ENCODE assay signal across 26 cellular contexts in the genomic region with DNA sequence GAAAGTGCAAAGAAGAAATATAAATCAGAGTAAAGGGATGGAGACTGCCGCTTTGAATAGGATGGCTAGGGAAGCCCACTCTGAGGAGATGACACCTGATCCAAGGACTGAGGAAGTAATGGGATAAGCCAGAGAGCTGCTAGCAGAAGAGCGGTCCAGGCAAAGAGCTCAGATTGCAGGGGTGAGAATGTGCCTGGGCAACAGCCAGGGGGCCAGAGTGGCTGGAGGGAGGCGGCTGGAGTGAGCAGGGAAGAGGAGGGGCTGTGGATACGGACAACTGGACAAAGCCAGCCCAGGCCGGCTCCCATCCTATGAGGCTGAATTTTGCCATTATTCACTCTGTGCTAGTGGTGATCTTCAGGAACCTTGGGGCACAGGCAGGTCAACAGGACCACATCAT.
"Had no signal": no experiment of that assay in that cellular context is flagged by ENCODE, and none has a peak within 500 bp of the region (broad histone marks: within the 10 kb centered on the region; RNA-seq: fewer than 3 reads in every experiment).

No MANE protein-coding gene starts in this region.

- H3K4me1 ChIP-seq: ascending aorta, breast epithelium, colonic mucosa had no signal

- H3K4me3 ChIP-seq: ascending aorta, breast epithelium, cardiac muscle cell, colonic mucosa had no signal

- H3K27ac ChIP-seq: ascending aorta, breast epithelium, cardiac muscle cell, colonic mucosa, epithelial cell of prostate had no signal

- H3K27ac Mint-ChIP-seq: activated CD4-positive, alpha-beta memory T cell treated with anti-CD3 and anti-CD28 coated beads, Interleukin-2, amount 10 ng/mL, durations not matched to agents 7 days and 5 days; activated CD4-positive, alpha-beta T cell treated with anti-CD3 and anti-CD28 coated beads, Interleukin-2, amount 10 ng/mL, durations not matched to agents 7 days and 5 days; activated naive CD4-positive, alpha-beta T cell treated with anti-CD3 and anti-CD28 coated beads, Interleukin-2, amount 10 ng/mL, durations not matched to agents 7 days and 5 days; activated naive CD4-positive, alpha-beta T cell treated with anti-CD3 and anti-CD28 coated beads, Interleukin-2, amount 50 U/mL, for 72 hours; activated naive CD8-positive, alpha-beta T cell treated with anti-CD3 and anti-CD28 coated beads, Interleukin-2, amount 10 ng/mL, durations not matched to agents 7 days and 5 days; activated T-cell treated with anti-CD3 and anti-CD28 coated beads, Interleukin-2, amount 50 U/mL, for 24 hours; activated T-cell treated with anti-CD3 and anti-CD28 coated beads, Interleukin-2, amount 50 U/mL, for 72 hours; WTC11 had no signal

- H3K36me3 Mint-ChIP-seq: activated naive CD4-positive, alpha-beta T cell treated with anti-CD3 and anti-CD28 coated beads, Interleukin-2, amount 10 ng/mL, durations not matched to agents 7 days and 5 days; activated naive CD8-positive, alpha-beta T cell treated with anti-CD3 and anti-CD28 coated beads, Interleukin-2, amount 10 ng/mL, durations not matched to agents 7 days and 5 days had no signal

- H3K4me1 Mint-ChIP-seq: activated CD4-positive, alpha-beta memory T cell treated with anti-CD3 and anti-CD28 coated beads, Interleukin-2, amount 10 ng/mL, durations not matched to agents 7 days and 5 days; activated CD4-positive, alpha-beta T cell treated with anti-CD3 and anti-CD28 coated beads, Interleukin-2, amount 10 ng/mL, durations not matched to agents 7 days and 5 days; activated naive CD4-positive, alpha-beta T cell treated with anti-CD3 and anti-CD28 coated beads, Interleukin-2, amount 10 ng/mL, durations not matched to agents 7 days and 5 days; activated naive CD8-positive, alpha-beta T cell treated with anti-CD3 and anti-CD28 coated beads, Interleukin-2, amount 10 ng/mL, durations not matched to agents 7 days and 5 days; WTC11 had no signal

- H3K36me3 ChIP-seq: ascending aorta, breast epithelium, cardiac muscle cell, colonic mucosa had no signal

- H3K4me3 Mint-ChIP-seq: activated CD4-positive, alpha-beta memory T cell treated with anti-CD3 and anti-CD28 coated beads, Interleukin-2, amount 10 ng/mL, durations not matched to agents 7 days and 5 days; activated CD4-positive, alpha-beta T cell treated with anti-CD3 and anti-CD28 coated beads, Interleukin-2, amount 10 ng/mL, durations not matched to agents 7 days and 5 days; activated naive CD4-positive, alpha-beta T cell treated with anti-CD3 and anti-CD28 coated beads, Interleukin-2, amount 10 ng/mL, durations not matched to agents 7 days and 5 days; activated naive CD8-positive, alpha-beta T cell treated with anti-CD3 and anti-CD28 coated beads, Interleukin-2, amount 10 ng/mL, durations not matched to agents 7 days and 5 days; activated T-cell treated with anti-CD3 and anti-CD28 coated beads, Interleukin-2, amount 50 U/mL, for 24 hours; activated T-cell treated with anti-CD3 and anti-CD28 coated beads, Interleukin-2, amount 50 U/mL, for 72 hours; brain; WTC11 had no signal

- DNase-seq: activated CD4-positive, alpha-beta memory T cell treated with anti-CD3 and anti-CD28 coated beads, Interleukin-2, amount 10 ng/mL, durations not matched to agents 7 days and 5 days; activated CD4-positive, alpha-beta T cell treated with anti-CD3 and anti-CD28 coated beads for 1 hour; activated CD4-positive, alpha-beta T cell treated with anti-CD3 and anti-CD28 coated beads for 4 hours; activated CD4-positive, alpha-beta T cell treated with anti-CD3 and anti-CD28 coated beads, Interleukin-2, amount 10 ng/mL, durations not matched to agents 7 days and 5 days; activated CD4-positive, alpha-beta T cell treated with anti-CD3 and anti-CD28 coated beads, Interleukin-2, amount 50 U/mL, for 4 hours; activated CD8-positive, alpha-beta memory T cell treated with anti-CD3 and anti-CD28 coated beads, Interleukin-2, amount 50 U/mL, for 48 hours; activated gamma-delta T cell; activated naive CD4-positive, alpha-beta T cell; activated naive CD4-positive, alpha-beta T cell treated with anti-CD3 and anti-CD28 coated beads, Interleukin-2, amount 10 ng/mL, durations not matched to agents 7 days and 5 days; activated naive CD8-positive, alpha-beta T cell treated with anti-CD3 and anti-CD28 coated beads, Interleukin-2, amount 10 ng/mL, durations not matched to agents 7 days and 5 days; activated T-cell treated with anti-CD3 and anti-CD28 coated beads for 4 hours; activated T-cell treated with anti-CD3 and anti-CD28 coated beads, Interleukin-2, amount 50 U/mL, for 24 hours; activated T-cell treated with anti-CD3 and anti-CD28 coated beads, Interleukin-2, amount 50 U/mL, for 72 hours; central memory CD4-positive, alpha-beta T cell; cerebellar nuclear complex; colonic mucosa; effector CD8-positive, alpha-beta T cell; foreskin fibroblast; T-helper 2 cell had no signal

- H3K9me3 ChIP-seq: ascending aorta, breast epithelium, colonic mucosa had no signal

- H3K27me3 ChIP-seq: ascending aorta, breast epithelium, cardiac muscle cell, colonic mucosa had no signal

- H3K27me3 Mint-ChIP-seq: activated CD4-positive, alpha-beta memory T cell treated with anti-CD3 and anti-CD28 coated beads, Interleukin-2, amount 10 ng/mL, durations not matched to agents 7 days and 5 days; activated CD4-positive, alpha-beta T cell treated with anti-CD3 and anti-CD28 coated beads, Interleukin-2, amount 10 ng/mL, durations not matched to agents 7 days and 5 days; activated naive CD4-positive, alpha-beta T cell treated with anti-CD3 and anti-CD28 coated beads, Interleukin-2, amount 10 ng/mL, durations not matched to agents 7 days and 5 days; activated naive CD8-positive, alpha-beta T cell treated with anti-CD3 and anti-CD28 coated beads, Interleukin-2, amount 10 ng/mL, durations not matched to agents 7 days and 5 days; activated T-cell treated with anti-CD3 and anti-CD28 coated beads, Interleukin-2, amount 50 U/mL, for 24 hours; brain had no signal

- ATAC-seq: activated naive CD4-positive, alpha-beta T cell treated with anti-CD3 and anti-CD28 coated beads, Interleukin-2, amount 50 U/mL, for 72 hours; activated T-cell treated with anti-CD3 and anti-CD28 coated beads, Interleukin-2, amount 50 U/mL, for 72 hours; WTC11 had no signal
